ENCODE assay signal across 8 cellular contexts in genomic region chr3:64445318-64446300, GRCh38.
A peak's percentile ranks its signal among the peaks of the same experiment; 100 is the strongest.
DNase-seq lines count a peak whose midpoint lies in the region; ATAC-seq and TF ChIP-seq lines count a peak whose summit lies in the region.

No MANE protein-coding gene starts in this region.

- H3K4me1 ChIP-seq in mucosa of descending colon (ENCODE audit: low read depth): peaks cover 7% of the 10 kb centered on the region

- no peak for TF ChIP-seq RAD21 in Ishikawa (IDR thresholded peaks at IDR 0.05; ENCODE audit: low read depth)

- no peaks in the 10 kb centered on the region for H3K9me3 Mint-ChIP-seq in endothelial cell (ENCODE audit: unreplicated experiment)

- H3K36me3 ChIP-seq in mucosa of descending colon (ENCODE audit: low read depth): no peaks in the 10 kb centered on the region

- intact Hi-C loops in mucosa of descending colon (cut with DNase I, micrococcal nuclease): no loop called here

- TF ChIP-seq EP300 in Ishikawa (IDR thresholded peaks at IDR 0.05; ENCODE audit: borderline replicate concordance): no peak

- peaks cover 9% of the 10 kb centered on the region for H3K27me3 Mint-ChIP-seq in endothelial cell (ENCODE audit: unreplicated experiment)

- ATAC-seq in mucosa of descending colon (peak; percentile 75), GM21423 (IDR thresholded peaks at IDR 0.05; ENCODE audit: unreplicated experiment) (no peak), HG03342 (IDR thresholded peaks at IDR 0.05; ENCODE audit: unreplicated experiment) (no peak), HG03039 (IDR thresholded peaks at IDR 0.05; ENCODE audit: unreplicated experiment) (no peak)

- peak overlapping the region; percentile 73 for H3K4me3 Mint-ChIP-seq in endothelial cell (ENCODE audit: unreplicated experiment)

- TF ChIP-seq CTCF in AG10803 (conservative IDR thresholded peaks at IDR 0.05; ENCODE audit: low read length) (no peak), endothelial cell (IDR thresholded peaks at IDR 0.05; ENCODE audit: unreplicated experiment) (no peak), mucosa of descending colon (IDR thresholded peaks at IDR 0.05) (no peak)

- DNase-seq in AG10803 (ENCODE audit: low read depth) (peak; percentile 15), endothelial cell (ENCODE audit: low spot score) (peak; percentile 53), mucosa of descending colon (peak; percentile 14 to 56 (median 48))
- DNase-seq in activated effector memory CD4-positive, alpha-beta T cell treated with anti-CD3 and anti-CD28 coated beads, Interleukin-2, amount 50 U/mL, for 16 hours: no peak

- no peaks in the 10 kb centered on the region for H3K9me3 ChIP-seq in mucosa of descending colon

- H3K36me3 Mint-ChIP-seq in endothelial cell (ENCODE audit: low read depth, unreplicated experiment): no peaks in the 10 kb centered on the region

- peaks cover 9% of the 10 kb centered on the region for H3K4me1 Mint-ChIP-seq in endothelial cell (ENCODE audit: unreplicated experiment)

- H3K4me3 ChIP-seq in AG10803 (ENCODE audit: low read length) (peak overlapping the region; percentile 56), mucosa of descending colon (no peak overlapping the region)

- H3K27ac Mint-ChIP-seq in endothelial cell (ENCODE audit: unreplicated experiment): no peak overlapping the region

TF ChIP-seq in Ishikawa, 13 proteins besides CTCF, POLR2A, EP300 and RAD21:
- TF ChIP-seq REST (IDR thresholded peaks at IDR 0.05; ENCODE audit: low read depth) (no peak), CREB1 (IDR thresholded peaks at IDR 0.05; ENCODE audit: low read depth) (no peak), EGR1 (IDR thresholded peaks at IDR 0.05) (peak; percentile 16; the same call in 1 of the 2 replicates)
